Comparison of ENCODE assay signal across 8 cellular contexts in the genomic region with DNA sequence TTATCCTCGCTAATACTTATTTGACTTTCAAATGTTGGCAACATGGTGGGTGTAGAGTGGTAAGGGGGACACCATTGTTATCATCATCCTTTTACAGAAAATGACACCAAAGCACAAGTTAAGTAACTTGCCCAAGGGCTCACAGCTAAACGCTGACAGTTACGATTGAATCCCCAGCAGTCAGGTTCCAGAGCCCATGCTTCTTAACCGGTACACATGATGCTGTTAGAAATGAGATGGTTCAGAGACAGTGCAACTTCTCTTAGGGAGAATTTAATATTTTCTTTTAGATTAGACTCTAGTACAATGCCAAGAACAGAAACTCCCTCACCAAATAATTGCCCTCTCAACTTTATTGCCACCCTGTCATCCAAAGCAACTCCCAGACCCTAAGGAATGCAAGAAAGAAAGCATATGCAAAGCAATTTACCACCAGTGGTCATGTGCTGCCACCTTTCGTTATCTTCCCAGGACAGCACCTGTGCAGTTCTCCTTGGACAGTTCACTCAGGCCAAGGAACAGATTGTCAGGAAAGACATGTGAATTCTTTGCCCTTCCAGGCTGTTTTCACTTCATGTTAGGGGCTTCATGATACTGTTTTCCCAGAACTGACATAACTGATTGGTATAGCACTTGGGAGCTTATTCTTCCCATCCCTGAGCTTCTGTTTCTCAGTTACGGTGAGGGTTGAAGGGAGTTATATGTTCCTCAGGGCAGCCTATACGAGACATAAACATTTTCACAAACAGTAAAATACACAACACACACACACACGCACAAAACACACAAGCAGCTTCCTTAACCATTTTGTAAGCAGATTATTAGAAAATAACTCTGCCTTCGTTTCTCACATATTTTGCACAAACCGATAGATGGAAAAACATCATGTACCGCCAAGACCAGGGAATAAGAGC. TPM values are rescaled to one million over a fixed set of nuclear protein-coding genes. Genes with fewer than 3 reads are reported as not detected.
DNase-seq lines count a peak whose midpoint lies in the region; ATAC-seq, FAIRE-seq and TF ChIP-seq lines count a peak whose summit lies in the region.

No MANE protein-coding gene starts in this region.

- H3K36me3 ChIP-seq in keratinocyte (ENCODE audit: control insufficient read depth in 2 of 2, extremely low read depth in 1 of 2, insufficient read depth in 2 of 2, low read length in 2 of 2), result no peaks in the 10 kb centered on the region

- no peaks in the 10 kb centered on the region for H3K27me3 Mint-ChIP-seq in activated T-helper 1 cell treated with anti-CD3 and anti-CD28 coated beads, Interleukin-12 subunit alpha, Interleukin-12 subunit beta, Interleukin-2, Interleukin-4 antibody, amounts not matched to agents 30 ng/mL and 10 ng/mL and 1 ng/mL, durations not matched to agents 14 hours and 24 hours and 36 hours (ENCODE audit: insufficient read depth)

- peaks cover 62% of the 10 kb centered on the region for H3K4me1 Mint-ChIP-seq in activated T-helper 1 cell treated with anti-CD3 and anti-CD28 coated beads, Interleukin-12 subunit alpha, Interleukin-12 subunit beta, Interleukin-2, Interleukin-4 antibody, amounts not matched to agents 30 ng/mL and 10 ng/mL and 1 ng/mL, durations not matched to agents 14 hours and 24 hours and 36 hours (ENCODE audit: low read depth)

- H3K4me3 Mint-ChIP-seq in activated T-helper 1 cell treated with anti-CD3 and anti-CD28 coated beads, Interleukin-12 subunit alpha, Interleukin-12 subunit beta, Interleukin-2, Interleukin-4 antibody, amounts not matched to agents 30 ng/mL and 10 ng/mL and 1 ng/mL, durations not matched to agents 14 hours and 24 hours and 36 hours, result no peak overlapping the region

- H3K9ac ChIP-seq in keratinocyte (ENCODE audit: control insufficient read depth, extremely low read depth, insufficient read depth, low read length), result no peak overlapping the region

- peak; percentile 56 for FAIRE-seq in keratinocyte (lab: Jason Lieb, UNC)

- intact Hi-C loops in activated T-helper 1 cell treated with anti-CD3 and anti-CD28 coated beads, Interleukin-12 subunit alpha, Interleukin-12 subunit beta, Interleukin-2, Interleukin-4 antibody, amounts not matched to agents 30 ng/mL and 10 ng/mL and 1 ng/mL, durations not matched to agents 14 hours and 24 hours and 36 hours (cut with micrococcal nuclease), result loop anchor here (1.0 kb wide), 1 partner anchor 15 kb away; no protein-coding TSS in a partner anchor

- no peak for ATAC-seq in GM18519 (IDR thresholded peaks at IDR 0.05; ENCODE audit: low FRiP score, unreplicated experiment)
- no peak for ATAC-seq in GM21723 (IDR thresholded peaks at IDR 0.05; ENCODE audit: unreplicated experiment)

- no peaks in the 10 kb centered on the region for H3K27me3 ChIP-seq in keratinocyte (ENCODE audit: control insufficient read depth, extremely low read depth, insufficient read depth, low read length)

- no peaks in the 10 kb centered on the region for H3K9me3 ChIP-seq in keratinocyte (ENCODE audit: control insufficient read depth, low read depth, low read length)

- no peaks in the 10 kb centered on the region for H3K79me2 ChIP-seq in keratinocyte (ENCODE audit: control insufficient read depth, insufficient read depth, low read length)

- H3K27ac Mint-ChIP-seq in activated T-helper 1 cell treated with anti-CD3 and anti-CD28 coated beads, Interleukin-12 subunit alpha, Interleukin-12 subunit beta, Interleukin-2, Interleukin-4 antibody, amounts not matched to agents 30 ng/mL and 10 ng/mL and 1 ng/mL, durations not matched to agents 14 hours and 24 hours and 36 hours, result peak overlapping the region; percentile 15

- H3K4me1 ChIP-seq in keratinocyte (ENCODE audit: control insufficient read depth, extremely low read depth, insufficient read depth, low read length), result peaks cover 3% of the 10 kb centered on the region

- no peak overlapping the region for H3K4me2 ChIP-seq in keratinocyte (ENCODE audit: control insufficient read depth, extremely low read depth, insufficient read depth, low read depth, low read length)

- no peaks in the 10 kb centered on the region for H4K20me1 ChIP-seq in keratinocyte (ENCODE audit: control insufficient read depth, extremely low read depth, insufficient read depth, low read length)

- H3K36me3 Mint-ChIP-seq in activated T-helper 1 cell treated with anti-CD3 and anti-CD28 coated beads, Interleukin-12 subunit alpha, Interleukin-12 subunit beta, Interleukin-2, Interleukin-4 antibody, amounts not matched to agents 30 ng/mL and 10 ng/mL and 1 ng/mL, durations not matched to agents 14 hours and 24 hours and 36 hours (ENCODE audit: low read depth), result peaks cover 5% of the 10 kb centered on the region

- dilution Hi-C loops in keratinocyte (cut with MboI; ENCODE audit: extremely low pct_ligation_motif_present, low sequenced_read_pairs), result no loop called here

- H3K9me1 ChIP-seq in keratinocyte (ENCODE audit: control insufficient read depth, extremely low read depth, insufficient read depth, low read length), result no peaks in the 10 kb centered on the region

- H3K27ac ChIP-seq in keratinocyte (ENCODE audit: control insufficient read depth, insufficient read depth, low read length) (no peak overlapping the region), substantia nigra (ENCODE audit: low read depth, low read length, poor library complexity, severe bottlenecking) (no peak overlapping the region)

- no peak overlapping the region for H2AFZ ChIP-seq in keratinocyte (ENCODE audit: control insufficient read depth, low read length)

- peak; percentile 76 to 91 (median 85) for TF ChIP-seq CTCF in keratinocyte (optimal IDR thresholded peaks at IDR 0.05 in 1 of 3, IDR thresholded peaks at IDR 0.05 in 1 of 3, conservative IDR thresholded peaks at IDR 0.05 in 1 of 3; ENCODE audit: extremely low read depth in 1 of 3, insufficient read depth in 2 of 3, low read length in 3 of 3)

- H3K9me3 Mint-ChIP-seq in activated T-helper 1 cell treated with anti-CD3 and anti-CD28 coated beads, Interleukin-12 subunit alpha, Interleukin-12 subunit beta, Interleukin-2, Interleukin-4 antibody, amounts not matched to agents 30 ng/mL and 10 ng/mL and 1 ng/mL, durations not matched to agents 14 hours and 24 hours and 36 hours, result peaks cover 7% of the 10 kb centered on the region

- no peak overlapping the region for H3K4me3 ChIP-seq in keratinocyte (ENCODE audit: control insufficient read depth in 2 of 3, extremely low read depth in 1 of 3, insufficient read depth in 2 of 3, low read depth in 1 of 3, low read length in 3 of 3)

- DNase-seq in stimulated activated CD4-positive, alpha-beta T cell treated with anti-CD3 and anti-CD28 coated beads, Interleukin-15, amount 100 ng/mL, for 24 hours, result peak; percentile 34
- DNase-seq in stimulated activated CD4-positive, alpha-beta T cell treated with anti-CD3 and anti-CD28 coated beads, Interleukin-1b, Interleukin-23, amount 100 ng/mL, for 48 hours, result no peak
- peak; percentile 6 for DNase-seq in NCI-H146 treated with DMSO at 0.1 percent for 48 hours (lab: John Stamatoyannopoulos, UW; ENCODE audit: unreplicated experiment)
- DNase-seq in activated T-helper 1 cell treated with anti-CD3 and anti-CD28 coated beads, Interleukin-12 subunit alpha, Interleukin-12 subunit beta, Interleukin-2, Interleukin-4 antibody, amounts not matched to agents 30 ng/mL and 10 ng/mL and 1 ng/mL, durations not matched to agents 14 hours and 24 hours and 36 hours (ENCODE audit: low spot score), result peak; percentile 11
- DNase-seq in keratinocyte (ENCODE audit: low read depth, low spot score), result no peak
- DNase-seq in substantia nigra (lab: John Stamatoyannopoulos, UW), result no peak

RNA-seq across cellular contexts. Expression of a gene that starts 5.1 kb away (rescaled TPM):
- total RNA-seq in activated T-helper 1 cell treated with anti-CD3 and anti-CD28 coated beads, Interleukin-12 subunit alpha, Interleukin-12 subunit beta, Interleukin-2, Interleukin-4 antibody, amounts not matched to agents 30 ng/mL and 10 ng/mL and 1 ng/mL, durations not matched to agents 14 hours and 24 hours and 36 hours, result 14.1 and 14.2 TPM in 2 replicates
- polyA plus RNA-seq in keratinocyte, result 1.9 to 4.5 TPM (median 2.6 TPM) in 3 replicates
- 0.86 TPM for polyA plus RNA-seq in keratinocyte (2011; ENCODE audit: low read depth)
- polyA plus RNA-seq in keratinocyte (2011; cell fraction: cytosol; rRNA removed), result 2.0 and 2.1 TPM in 2 replicates
- 4.3 and 4.5 TPM in 2 replicates for polyA plus RNA-seq in keratinocyte (2011; cell fraction: nucleus; rRNA removed)
- 1.9 and 3.1 TPM in 2 replicates for polyA plus RNA-seq in keratinocyte (2012; ENCODE audit: low replicate concordance)
- polyA minus RNA-seq in keratinocyte, result 0.80 to 7.0 TPM (median 4.4 TPM) in 3 replicates
- not detected for polyA minus RNA-seq in keratinocyte (2011; cell fraction: cytosol; rRNA and poly(A)+ RNA removed)
- 1.6 and 2.3 TPM in 2 replicates for polyA minus RNA-seq in keratinocyte (2011; cell fraction: nucleus; rRNA and poly(A)+ RNA removed)

RNA-seq across cellular contexts. Expression of a gene that starts 7.0 kb away (rescaled TPM):
- total RNA-seq in activated T-helper 1 cell treated with anti-CD3 and anti-CD28 coated beads, Interleukin-12 subunit alpha, Interleukin-12 subunit beta, Interleukin-2, Interleukin-4 antibody, amounts not matched to agents 30 ng/mL and 10 ng/mL and 1 ng/mL, durations not matched to agents 14 hours and 24 hours and 36 hours, result 2.7 and 2.8 TPM in 2 replicates
- 0.13 TPM in 1 of 3 replicates, not detected in the others for polyA plus RNA-seq in keratinocyte
- not detected for polyA plus RNA-seq in keratinocyte (2011; ENCODE audit: low read depth)
- polyA plus RNA-seq in keratinocyte (2011; cell fraction: cytosol; rRNA removed), result not detected in 2 replicates
- not detected in 2 replicates for polyA plus RNA-seq in keratinocyte (2011; cell fraction: nucleus; rRNA removed)
- 0.21 TPM in 1 of 2 replicates, not detected in the other for polyA plus RNA-seq in keratinocyte (2012; ENCODE audit: low replicate concordance)
- not detected in 3 replicates for polyA minus RNA-seq in keratinocyte
- not detected for polyA minus RNA-seq in keratinocyte (2011; cell fraction: cytosol; rRNA and poly(A)+ RNA removed)
- polyA minus RNA-seq in keratinocyte (2011; cell fraction: nucleus; rRNA and poly(A)+ RNA removed), result not detected in 2 replicates

RNA-seq across cellular contexts. Expression of a gene that starts 20.6 kb away (rescaled TPM):
- total RNA-seq in activated T-helper 1 cell treated with anti-CD3 and anti-CD28 coated beads, Interleukin-12 subunit alpha, Interleukin-12 subunit beta, Interleukin-2, Interleukin-4 antibody, amounts not matched to agents 30 ng/mL and 10 ng/mL and 1 ng/mL, durations not matched to agents 14 hours and 24 hours and 36 hours, result 316 and 330 TPM in 2 replicates
- polyA plus RNA-seq in keratinocyte, result 82.9 to 171 TPM (median 121 TPM) in 3 replicates
- polyA plus RNA-seq in keratinocyte (2011; ENCODE audit: low read depth), result 157 TPM
- 79.9 and 133 TPM in 2 replicates for polyA plus RNA-seq in keratinocyte (2011; cell fraction: cytosol; rRNA removed)
- 260 and 305 TPM in 2 replicates for polyA plus RNA-seq in keratinocyte (2011; cell fraction: nucleus; rRNA removed)
- 117 and 130 TPM in 2 replicates for polyA plus RNA-seq in keratinocyte (2012; ENCODE audit: low replicate concordance)
- polyA minus RNA-seq in keratinocyte, result 58.7 to 120 TPM (median 91.2 TPM) in 3 replicates
- polyA minus RNA-seq in keratinocyte (2011; cell fraction: cytosol; rRNA and poly(A)+ RNA removed), result 31.8 TPM
- 66.1 and 108 TPM in 2 replicates for polyA minus RNA-seq in keratinocyte (2011; cell fraction: nucleus; rRNA and poly(A)+ RNA removed)

Comparison
In these comparisons a context has a peak if more than half of its experiments do, and no peak if none do; other contexts are left out.
1. DNase-seq: peak in stimulated activated CD4-positive, alpha-beta T cell treated with anti-CD3 and anti-CD28 coated beads, Interleukin-15, amount 100 ng/mL, for 24 hours (single experiment), NCI-H146 treated with DMSO at 0.1 percent for 48 hours (single experiment) and activated T-helper 1 cell treated with anti-CD3 and anti-CD28 coated beads, Interleukin-12 subunit alpha, Interleukin-12 subunit beta, Interleukin-2, Interleukin-4 antibody, amounts not matched to agents 30 ng/mL and 10 ng/mL and 1 ng/mL, durations not matched to agents 14 hours and 24 hours and 36 hours (single experiment); none in stimulated activated CD4-positive, alpha-beta T cell treated with anti-CD3 and anti-CD28 coated beads, Interleukin-1b, Interleukin-23, amount 100 ng/mL, for 48 hours (single experiment), keratinocyte (single experiment) and substantia nigra (0 of 49).